ENCODE assay signal across 15 cellular contexts in genomic region chr18:44766461-44766860, GRCh38.
"Had no signal": no experiment of that assay in that cellular context is flagged by ENCODE, and none has a peak within 500 bp of the region (broad histone marks: within the 10 kb centered on the region; RNA-seq: fewer than 3 reads in every experiment).

No MANE protein-coding gene starts in this region.

- ATAC-seq: stimulated activated effector memory CD8-positive, alpha-beta T cell treated with anti-CD3 and anti-CD28 coated beads, Interleukin-12 subunit alpha, Interleukin-12 subunit beta, amount 100 ng/mL, for 72 hours had no signal

- H3K27ac Mint-ChIP-seq: activated naive CD8-positive, alpha-beta T cell treated with anti-CD3 and anti-CD28 coated beads, Interleukin-2, amount 10 ng/mL, durations not matched to agents 7 days and 5 days; activated T-helper 1 cell treated with anti-CD3 and anti-CD28 coated beads, Interleukin-12 subunit alpha, Interleukin-12 subunit beta, Interleukin-2, Interleukin-4 antibody, amounts not matched to agents 30 ng/mL and 10 ng/mL and 1 ng/mL, durations not matched to agents 14 hours and 24 hours and 36 hours; stimulated activated effector memory CD8-positive, alpha-beta T cell treated with anti-CD3 and anti-CD28 coated beads, Interleukin-12 subunit alpha, Interleukin-12 subunit beta, amount 100 ng/mL, for 72 hours had no signal

- H3K27ac ChIP-seq: colonic mucosa, tibial nerve had no signal

- H3K4me1 ChIP-seq: colonic mucosa, uterus had no signal

- DNase-seq: activated CD4-positive, alpha-beta T cell treated with anti-CD3 and anti-CD28 coated beads, Interleukin-2, amount 50 U/mL, for 1 hour; activated CD8-positive, alpha-beta memory T cell treated with anti-CD3 and anti-CD28 coated beads for 24 hours; activated naive CD8-positive, alpha-beta T cell treated with anti-CD3 and anti-CD28 coated beads, Interleukin-2, amount 10 ng/mL, durations not matched to agents 7 days and 5 days; central memory CD4-positive, alpha-beta T cell; colonic mucosa; foreskin fibroblast; head of caudate nucleus; stimulated activated CD4-positive, alpha-beta T cell treated with anti-CD3 and anti-CD28 coated beads, Interleukin-12 subunit alpha, Interleukin-12 subunit beta, amount 100 ng/mL, for 4 hours; stimulated activated CD4-positive, alpha-beta T cell treated with anti-CD3 and anti-CD28 coated beads, Interleukin-2, amount 100 ng/mL, for 24 hours; uterus had no signal

- H3K27me3 ChIP-seq: colonic mucosa, tibial nerve, uterus had no signal

- H3K36me3 ChIP-seq: colonic mucosa, tibial nerve, uterus had no signal

- H3K27me3 Mint-ChIP-seq: brain had no signal

- H3K4me3 ChIP-seq: colonic mucosa, tibial nerve, uterus had no signal

- H3K9me3 ChIP-seq: colonic mucosa, tibial nerve, uterus had no signal

- H3K4me3 Mint-ChIP-seq: activated naive CD8-positive, alpha-beta T cell treated with anti-CD3 and anti-CD28 coated beads, Interleukin-2, amount 10 ng/mL, durations not matched to agents 7 days and 5 days; activated T-helper 1 cell treated with anti-CD3 and anti-CD28 coated beads, Interleukin-12 subunit alpha, Interleukin-12 subunit beta, Interleukin-2, Interleukin-4 antibody, amounts not matched to agents 30 ng/mL and 10 ng/mL and 1 ng/mL, durations not matched to agents 14 hours and 24 hours and 36 hours; brain; neural crest cell; stimulated activated effector memory CD8-positive, alpha-beta T cell treated with anti-CD3 and anti-CD28 coated beads, Interleukin-12 subunit alpha, Interleukin-12 subunit beta, amount 100 ng/mL, for 72 hours had no signal

- H3K9me3 Mint-ChIP-seq: stimulated activated effector memory CD8-positive, alpha-beta T cell treated with anti-CD3 and anti-CD28 coated beads, Interleukin-12 subunit alpha, Interleukin-12 subunit beta, amount 100 ng/mL, for 72 hours had no signal
